In the genomic region with DNA sequence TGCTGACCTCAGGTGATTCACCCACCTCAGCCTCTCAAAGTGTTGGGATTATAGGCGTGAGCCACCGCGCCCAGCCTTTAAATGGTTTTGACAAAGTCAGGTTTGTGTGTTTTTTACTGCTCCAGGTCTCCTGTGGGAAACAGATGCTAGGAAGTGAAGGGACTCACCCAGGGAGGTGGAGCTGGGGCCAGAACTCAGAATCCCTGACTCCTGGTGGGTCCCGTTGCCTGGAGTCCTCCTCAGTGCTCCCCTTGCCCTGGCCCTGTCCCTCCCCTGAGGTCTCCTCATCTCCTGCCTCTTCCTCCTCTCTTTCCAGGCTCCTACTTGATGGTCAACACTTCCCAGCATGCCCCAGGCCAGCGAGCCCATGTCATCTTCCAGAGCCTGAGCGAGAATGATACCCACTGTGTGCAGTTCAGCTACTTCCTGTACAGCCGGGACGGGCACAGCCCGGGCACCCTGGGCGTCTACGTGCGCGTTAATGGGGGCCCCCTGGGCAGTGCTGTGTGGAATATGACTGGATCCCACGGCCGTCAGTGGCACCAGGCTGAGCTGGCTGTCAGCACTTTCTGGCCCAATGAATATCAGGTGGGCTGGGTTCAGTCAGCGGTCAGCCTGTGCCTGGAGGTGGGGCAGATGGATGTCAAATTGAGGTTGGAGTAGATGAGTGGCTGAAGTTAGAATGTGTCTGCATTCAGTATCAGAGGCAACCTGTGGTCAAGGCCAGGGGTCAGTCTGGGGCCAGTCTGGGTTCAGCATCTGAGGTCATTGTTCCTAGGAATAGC, we compare ENCODE assay signal across 2 cellular contexts.
TF ChIP-seq lines count a peak whose summit lies in the region.

No MANE protein-coding gene starts in this region.

TF ChIP-seq in WTC11, 78 proteins besides CTCF, POLR2A, EP300 and RAD21 (continued from another document):
- no peak for TF ChIP-seq ARID4B (CRISPR knock-in tag; IDR thresholded peaks at IDR 0.05; ENCODE audit: borderline replicate concordance)
- TF ChIP-seq FOXJ3 (CRISPR knock-in tag; IDR thresholded peaks at IDR 0.05; ENCODE audit: borderline replicate concordance), result no peak
- no peak for TF ChIP-seq ATF1 (CRISPR knock-in tag; IDR thresholded peaks at IDR 0.05)
- TF ChIP-seq, protein P1, sequence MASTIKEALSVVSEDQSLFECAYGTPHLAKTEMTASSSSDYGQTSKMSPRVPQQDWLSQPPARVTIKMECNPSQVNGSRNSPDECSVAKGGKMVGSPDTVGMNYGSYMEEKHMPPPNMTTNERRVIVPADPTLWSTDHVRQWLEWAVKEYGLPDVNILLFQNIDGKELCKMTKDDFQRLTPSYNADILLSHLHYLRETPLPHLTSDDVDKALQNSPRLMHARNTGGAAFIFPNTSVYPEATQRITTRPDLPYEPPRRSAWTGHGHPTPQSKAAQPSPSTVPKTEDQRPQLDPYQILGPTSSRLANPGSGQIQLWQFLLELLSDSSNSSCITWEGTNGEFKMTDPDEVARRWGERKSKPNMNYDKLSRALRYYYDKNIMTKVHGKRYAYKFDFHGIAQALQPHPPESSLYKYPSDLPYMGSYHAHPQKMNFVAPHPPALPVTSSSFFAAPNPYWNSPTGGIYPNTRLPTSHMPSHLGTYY (CRISPR knock-in tag; IDR thresholded peaks at IDR 0.05), result no peak
- no peak for TF ChIP-seq ZNF138 (CRISPR knock-in tag; conservative IDR thresholded peaks at IDR 0.05)
- no peak for TF ChIP-seq FOXP1 (CRISPR knock-in tag; IDR thresholded peaks at IDR 0.05; ENCODE audit: borderline replicate concordance)
- TF ChIP-seq JAZF1 (CRISPR knock-in tag; IDR thresholded peaks at IDR 0.05), result no peak
- TF ChIP-seq USF2 (CRISPR knock-in tag; IDR thresholded peaks at IDR 0.05), result no peak
- no peak for TF ChIP-seq GRHL2 (CRISPR knock-in tag; IDR thresholded peaks at IDR 0.05; ENCODE audit: insufficient replicate concordance, severe bottlenecking)
- no peak for TF ChIP-seq E2F5 (CRISPR knock-in tag; IDR thresholded peaks at IDR 0.05)
- TF ChIP-seq, protein P2, sequence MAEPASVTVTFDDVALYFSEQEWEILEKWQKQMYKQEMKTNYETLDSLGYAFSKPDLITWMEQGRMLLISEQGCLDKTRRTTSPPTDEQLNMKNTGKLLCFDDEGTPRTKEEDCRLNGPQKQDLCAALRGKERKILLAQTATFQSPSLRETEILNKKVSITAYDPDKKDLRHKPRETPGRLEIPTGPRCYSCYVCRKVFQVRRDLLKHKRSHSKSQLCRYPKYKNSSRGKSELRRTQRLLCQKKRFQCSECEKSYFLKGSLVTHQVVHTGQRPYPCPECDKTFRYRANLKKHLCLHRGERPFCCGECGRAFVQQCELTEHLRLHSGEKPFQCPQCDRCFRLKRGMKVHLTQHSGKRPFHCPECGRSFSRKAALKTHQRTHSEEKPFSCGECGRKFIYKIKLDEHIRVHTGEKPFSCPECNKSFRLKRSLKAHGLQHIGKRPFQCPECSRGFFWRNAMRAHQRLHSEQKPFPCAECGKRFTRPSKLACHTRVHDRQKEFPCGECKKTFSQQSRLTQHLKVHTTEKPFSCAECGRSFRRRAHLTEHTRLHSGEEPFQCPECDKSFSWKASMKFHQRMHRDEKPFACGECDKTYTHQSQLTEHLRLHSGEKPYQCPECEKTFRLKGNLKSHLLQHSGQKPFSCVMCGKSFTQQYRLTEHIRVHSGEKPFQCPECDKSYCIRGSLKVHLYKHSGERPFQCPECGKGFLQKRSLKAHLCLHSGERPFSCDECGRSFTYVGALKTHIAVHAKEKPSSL (CRISPR knock-in tag; conservative IDR thresholded peaks at IDR 0.05), result no peak

TF ChIP-seq in liver, 16 proteins besides CTCF, POLR2A, EP300 and RAD21 (continued from another document):
- TF ChIP-seq NR2F2 (IDR thresholded peaks at IDR 0.05), result peak; percentile 98
- TF ChIP-seq, protein P3, sequence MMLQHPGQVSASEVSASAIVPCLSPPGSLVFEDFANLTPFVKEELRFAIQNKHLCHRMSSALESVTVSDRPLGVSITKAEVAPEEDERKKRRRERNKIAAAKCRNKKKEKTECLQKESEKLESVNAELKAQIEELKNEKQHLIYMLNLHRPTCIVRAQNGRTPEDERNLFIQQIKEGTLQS (IDR thresholded peaks at IDR 0.05), result peak; percentile 60
- peak; percentile 95 for TF ChIP-seq SP1 (IDR thresholded peaks at IDR 0.05)
- TF ChIP-seq HNF4G (IDR thresholded peaks at IDR 0.05), result peak; percentile 91
- TF ChIP-seq RXRA (IDR thresholded peaks at IDR 0.05), result peak; percentile 100
- TF ChIP-seq JUND (IDR thresholded peaks at IDR 0.05), result peak; percentile 82 to 86
- TF ChIP-seq TAF1 (conservative IDR thresholded peaks at IDR 0.05), result no peak
- peak; percentile 97 to 99 for TF ChIP-seq HNF4A (conservative IDR thresholded peaks at IDR 0.05)
